8 cellular contexts compared by ENCODE assay signal in the genomic region with DNA sequence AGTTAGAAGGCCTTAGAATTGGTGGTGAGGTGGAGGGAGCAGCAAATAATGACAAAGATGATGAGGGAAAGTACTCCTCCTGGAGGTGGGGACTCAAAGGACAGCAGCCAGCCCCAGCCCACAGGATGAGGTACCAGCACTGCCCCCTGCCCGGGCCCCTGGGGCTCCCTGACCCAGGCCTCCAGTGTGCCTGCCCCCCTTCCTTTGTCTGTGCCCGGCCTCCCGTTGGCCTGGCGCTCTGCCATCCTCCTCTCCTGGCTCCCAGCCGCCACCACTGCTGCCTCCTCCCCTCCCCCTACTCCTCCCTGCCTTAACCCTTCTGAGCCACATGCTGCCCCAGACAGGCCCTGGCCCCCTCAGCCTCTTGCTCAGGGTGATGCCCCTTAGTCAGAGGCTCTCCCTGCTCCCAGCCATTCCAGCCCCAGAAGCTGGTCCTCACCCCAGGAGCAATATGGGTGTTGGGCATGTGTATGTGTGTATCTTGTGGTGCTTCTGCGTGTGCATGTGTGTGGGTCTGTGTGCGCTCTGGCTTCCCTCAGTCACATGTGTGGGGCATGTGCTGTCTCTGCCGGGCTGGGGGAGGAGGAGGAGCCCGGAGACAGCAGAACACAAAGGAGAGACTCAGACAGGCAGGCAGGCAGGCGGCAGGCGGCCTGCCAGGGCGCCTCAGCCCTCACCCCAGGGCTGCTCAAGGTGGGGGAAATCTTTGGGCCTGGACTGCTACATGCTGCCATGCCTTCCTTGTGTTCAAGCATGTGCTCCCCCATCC. TPM values are rescaled to one million over a fixed set of nuclear protein-coding genes. Genes with fewer than 3 reads are reported as not detected.
DNase-seq lines count a peak whose midpoint lies in the region; ATAC-seq, FAIRE-seq and TF ChIP-seq lines count a peak whose summit lies in the region.

No MANE protein-coding gene starts in this region.

- H3K36me3 ChIP-seq in body of pancreas (replicated peaks in 1 of 2; ENCODE audit: insufficient read depth in 1 of 2, low read depth in 2 of 2) = no peaks in the 10 kb centered on the region

- no peaks in the 10 kb centered on the region for H3K9me3 ChIP-seq in body of pancreas

- peak overlapping the region; percentile 92 to 94 (median 93) for H3K27ac ChIP-seq in body of pancreas

- H3K27me3 ChIP-seq in body of pancreas = no peaks in the 10 kb centered on the region

- peak in 1 of 3 donors; percentile 8 for TF ChIP-seq POLR2A in body of pancreas (IDR thresholded peaks at IDR 0.05)

- DNase-seq in NCI-H128 (lab: John Stamatoyannopoulos, UW; ENCODE audit: unreplicated experiment) (peak; percentile 54), T-helper 9 cell (peak; percentile 56), body of pancreas (peak; percentile 85 to 92 (median 88)), sciatic nerve (ENCODE audit: low spot score) (peak; percentile 93)

- WGBS in body of pancreas, 2 donors = 2 to 8% methylated on average over 8 to 12 of the region's 12 CpGs

- H3K4me3 ChIP-seq in body of pancreas (no peak overlapping the region), iPS-11a (ENCODE audit: low read depth, low read length) (peak overlapping the region; percentile 13)

- H3K4me1 ChIP-seq in body of pancreas = peaks cover 74% of the 10 kb centered on the region

- FAIRE-seq in G401.6 (lab: Jason Lieb, UNC) = peak; percentile 73

- intact Hi-C loops in body of pancreas (cut with DNase I) = no loop called here
- intact Hi-C loops in sciatic nerve (cut with DNase I) = no loop called here

- TF ChIP-seq CTCF in body of pancreas (IDR thresholded peaks at IDR 0.05) = no peak

- ATAC-seq in body of pancreas (peak; percentile 25), sciatic nerve (peak; percentile 57), HG02870 (IDR thresholded peaks at IDR 0.05; ENCODE audit: unreplicated experiment) (no peak), HG03521 (IDR thresholded peaks at IDR 0.05; ENCODE audit: unreplicated experiment) (no peak)

RNA-seq across cellular contexts. Expression of a gene that starts 2.6 kb away (rescaled TPM):
- total RNA-seq in body of pancreas (10 to 100 TPM; 17.1 to 24.4 TPM), sciatic nerve (64.3 TPM)

RNA-seq across cellular contexts. Expression of a gene that starts 15.3 kb away (rescaled TPM):
- total RNA-seq in body of pancreas = 10 to 100 TPM; 17.9 to 37.6 TPM
- 45.6 TPM for total RNA-seq in sciatic nerve

RNA-seq across cellular contexts. Expression of a gene that starts 34.6 kb away (rescaled TPM):
- total RNA-seq in body of pancreas (10 to 100 TPM; 26.0 to 33.7 TPM), sciatic nerve (46.7 TPM)

RNA-seq across cellular contexts. Expression of a gene that starts 52.4 kb away (rescaled TPM):
- 10 to 100 TPM; 16.6 to 33.0 TPM for total RNA-seq in body of pancreas
- 14.0 TPM for total RNA-seq in sciatic nerve

Comparison
In these comparisons a context has a peak if more than half of its experiments do, and no peak if none do; other contexts are left out.
1. ATAC-seq: peak in body of pancreas (single experiment) and sciatic nerve (single experiment); none in HG02870 (single experiment) and HG03521 (single experiment).
2. Peak in every context shown above with its lines, with median percentiles within 50 percentile points of each other: DNase-seq.